Comparison of ENCODE assay signal across 9 cellular contexts in the genomic region with DNA sequence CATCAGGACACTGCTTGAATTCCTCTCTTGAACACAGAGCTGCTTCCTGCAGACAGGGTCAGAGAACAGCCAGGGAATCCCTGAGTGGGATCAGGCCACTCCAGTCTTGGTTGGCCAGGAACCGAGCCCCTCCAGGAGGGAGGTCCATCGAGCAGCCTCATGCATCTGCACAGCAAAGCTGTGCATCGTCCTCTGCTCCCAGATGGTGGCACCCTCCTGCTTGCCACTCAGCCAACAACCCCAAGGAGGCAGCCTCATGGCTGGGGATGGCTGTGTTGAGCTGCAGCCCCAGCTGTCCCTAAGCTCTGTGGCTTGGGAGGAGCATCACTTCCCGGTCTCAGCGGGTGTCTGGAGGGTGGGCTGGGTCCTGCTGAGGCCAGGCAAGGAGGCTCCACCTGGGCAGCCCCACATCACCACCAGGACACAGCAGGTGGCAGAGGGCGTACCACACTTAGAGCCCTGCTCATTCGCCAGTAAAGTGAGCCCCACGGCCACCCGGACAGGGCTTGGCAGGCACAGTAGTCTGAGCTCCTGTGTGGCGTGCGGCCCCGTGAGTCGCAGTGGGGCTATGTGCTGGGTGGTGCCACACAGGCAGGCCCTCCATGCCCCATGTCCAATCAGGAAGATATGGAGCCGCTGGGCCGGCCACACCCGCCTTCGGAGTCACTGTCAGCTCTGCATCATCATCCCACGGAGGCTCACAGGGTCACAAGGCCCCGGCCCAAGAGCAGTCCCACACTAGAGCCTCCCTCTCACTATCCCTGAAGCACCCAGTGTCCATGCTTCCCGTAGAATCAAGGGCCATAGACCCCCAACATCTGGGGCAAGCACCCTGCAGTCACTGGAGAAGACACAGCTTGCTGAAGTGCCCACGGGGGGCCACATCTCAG. TPM values are rescaled to one million over a fixed set of nuclear protein-coding genes. Genes with fewer than 3 reads are reported as not detected.
DNase-seq lines count a peak whose midpoint lies in the region; ATAC-seq and TF ChIP-seq lines count a peak whose summit lies in the region.
"Had no signal": no experiment of that assay in that cellular context is flagged by ENCODE, and none has a peak within 500 bp of the region (broad histone marks: within the 10 kb centered on the region; RNA-seq: fewer than 3 reads in every experiment).

No MANE protein-coding gene starts in this region.

- H3K27me3 ChIP-seq in left ventricle myocardium inferior (ENCODE audit: low read depth) (no peaks in the 10 kb centered on the region), testis (no peaks in the 10 kb centered on the region)

- H3K27ac ChIP-seq in left ventricle myocardium inferior (replicated peaks) (no peak overlapping the region), testis (no peak overlapping the region)

- ATAC-seq in GM21529 (IDR thresholded peaks at IDR 0.05; ENCODE audit: unreplicated experiment) (peak; percentile 51), HG02852 (IDR thresholded peaks at IDR 0.05; ENCODE audit: unreplicated experiment) (no peak), HG03045 (IDR thresholded peaks at IDR 0.05; ENCODE audit: unreplicated experiment) (no peak)

- no peak for TF ChIP-seq POLR2A in testis (IDR thresholded peaks at IDR 0.05)

- peak; percentile 92 for DNase-seq in AG08396 (ENCODE audit: low spot score)
- peak; percentile 49 to 51 for DNase-seq in SW 1271 (lab: John Stamatoyannopoulos, UW)
- peak; percentile 12 for DNase-seq in left ventricle myocardium inferior
- peak; percentile 36 for DNase-seq in testis
- DNase-seq in activated CD4-positive, alpha-beta T cell treated with anti-CD3 and anti-CD28 coated beads for 4 hours: no peak

- TF ChIP-seq CTCF in left ventricle myocardium inferior (IDR thresholded peaks at IDR 0.05; ENCODE audit: borderline replicate concordance) (no peak), testis (IDR thresholded peaks at IDR 0.05) (no peak)

- H3K4me3 ChIP-seq in left ventricle myocardium inferior: no peak overlapping the region
- H3K4me3 ChIP-seq in testis: no peak overlapping the region
- H3K4me3 ChIP-seq: HAP-1 had no signal

- intact Hi-C loops in left ventricle myocardium inferior (cut with micrococcal nuclease): no loop called here
- intact Hi-C loops in testis (cut with DNase I; ENCODE audit: low total_unique reads): no loop called here

- no peaks in the 10 kb centered on the region for H3K9me3 ChIP-seq in left ventricle myocardium inferior (replicated peaks)
- H3K9me3 ChIP-seq in testis: no peaks in the 10 kb centered on the region
- H3K9me3 ChIP-seq: HAP-1 had no signal

- H3K4me1 ChIP-seq in left ventricle myocardium inferior (no peaks in the 10 kb centered on the region), testis (peaks cover 8% of the 10 kb centered on the region)
- H3K4me1 ChIP-seq: HAP-1 had no signal

- 88 to 97% methylated on average over 11 to 18 of the region's 21 CpGs for WGBS in testis, 2 donors

- H3K36me3 ChIP-seq in left ventricle myocardium inferior (peaks cover 11% of the 10 kb centered on the region), testis (ENCODE audit: low read depth, missing control alignments) (no peaks in the 10 kb centered on the region)

RNA-seq across cellular contexts. Expression of gene LPCAT1, which starts 11.9 kb away (rescaled TPM):
- total RNA-seq in left ventricle myocardium inferior (11.0 TPM), testis (10 to 100 TPM; 21.1 to 27.1 TPM)
- polyA plus RNA-seq in testis (ENCODE audit: insufficient read depth, low read depth, low replicate concordance): 23.9 TPM

Comparison
In these comparisons a context has a peak if more than half of its experiments do, and no peak if none do; other contexts are left out.
1. DNase-seq: peak in AG08396 (single experiment), SW 1271 (2 of 2), left ventricle myocardium inferior (single experiment) and testis (single experiment); none in activated CD4-positive, alpha-beta T cell treated with anti-CD3 and anti-CD28 coated beads for 4 hours (0 of 2).